Comparison of ENCODE assay signal across 8 cellular contexts in genomic region chr1:183039985-183040447, GRCh38. TPM values are rescaled to one million over a fixed set of nuclear protein-coding genes. Genes with fewer than 3 reads are reported as not detected.
DNase-seq lines count a peak whose midpoint lies in the region; ATAC-seq and TF ChIP-seq lines count a peak whose summit lies in the region.

No MANE protein-coding gene starts in this region.

- no peaks in the 10 kb centered on the region for H3K36me3 Mint-ChIP-seq in activated T-cell treated with anti-CD3 and anti-CD28 coated beads, Interleukin-2, amount 50 U/mL, for 72 hours (ENCODE audit: insufficient read depth in 2 of 2)

- no peak overlapping the region for H3K4me3 ChIP-seq in left lung

- DNase-seq in AML-193 (lab: John Stamatoyannopoulos, UW) (peak; percentile 57 to 61), KBM-7 (peak; percentile 79), amniotic epithelial cell (ENCODE audit: low read depth) (peak; percentile 91), left lung (no peak), erythroblast (lab: John Stamatoyannopoulos, UW) (no peak), DMS114 treated with DMSO at 0.1 percent for 48 hours (lab: John Stamatoyannopoulos, UW; ENCODE audit: unreplicated experiment) (no peak)
- no peak for DNase-seq in activated T-cell treated with anti-CD3 and anti-CD28 coated beads, Interleukin-2, amount 50 U/mL, for 72 hours

- H3K27me3 ChIP-seq in left lung, result no peaks in the 10 kb centered on the region

- H3K27ac Mint-ChIP-seq in activated T-cell treated with anti-CD3 and anti-CD28 coated beads, Interleukin-2, amount 50 U/mL, for 72 hours, result no peak overlapping the region

- H3K4me1 Mint-ChIP-seq in activated T-cell treated with anti-CD3 and anti-CD28 coated beads, Interleukin-2, amount 50 U/mL, for 72 hours (ENCODE audit: low read depth), result no peaks in the 10 kb centered on the region

- no peak for TF ChIP-seq POLR2A in erythroblast (IDR thresholded peaks at IDR 0.05; ENCODE audit: low read length)

- peaks cover 5 to 36% of the 10 kb centered on the region in 2 donors for H3K4me1 ChIP-seq in left lung

- in situ Hi-C loops in KBM-7 (cut with MboI; ENCODE audit: low pct_unique_long_range_greater_than_20kb, low sequenced_read_pairs), result no loop called here

- H3K27me3 Mint-ChIP-seq in activated T-cell treated with anti-CD3 and anti-CD28 coated beads, Interleukin-2, amount 50 U/mL, for 72 hours (ENCODE audit: low read depth), result peaks cover 80% of the 10 kb centered on the region

- no peaks in the 10 kb centered on the region for H3K9me3 Mint-ChIP-seq in activated T-cell treated with anti-CD3 and anti-CD28 coated beads, Interleukin-2, amount 50 U/mL, for 72 hours

- no peak overlapping the region for H3K4me3 Mint-ChIP-seq in activated T-cell treated with anti-CD3 and anti-CD28 coated beads, Interleukin-2, amount 50 U/mL, for 72 hours

- TF ChIP-seq CTCF in left lung (IDR thresholded peaks at IDR 0.05), result no peak

- peak; percentile 59 for ATAC-seq in left lung
- ATAC-seq in activated T-cell treated with anti-CD3 and anti-CD28 coated beads, Interleukin-2, amount 50 U/mL, for 72 hours (replicated peaks in 1 of 2), result no peak
- ATAC-seq in GM18909 (IDR thresholded peaks at IDR 0.05; ENCODE audit: poor library complexity, unreplicated experiment), result no peak

- no peaks in the 10 kb centered on the region for H3K36me3 ChIP-seq in left lung

- no peaks in the 10 kb centered on the region for H3K9me3 ChIP-seq in left lung

- peak overlapping the region in 1 of 2 donors; percentile 48 for H3K27ac ChIP-seq in left lung

- intact Hi-C loops in left lung (cut with DNase I), result no loop called here

RNA-seq across cellular contexts. Expression of gene LAMC1, which starts 16.8 kb away (rescaled TPM):
- 100 to 1,000 TPM; 144 to 213 TPM for total RNA-seq in left lung
- under 1 TPM; 0.24 to 0.51 TPM for total RNA-seq in activated T-cell treated with anti-CD3 and anti-CD28 coated beads, Interleukin-2, amount 50 U/mL, for 72 hours

Comparison
In these comparisons a context has a peak if more than half of its experiments do, and no peak if none do; other contexts are left out.
1. DNase-seq: peak in AML-193 (2 of 2), KBM-7 (single experiment) and amniotic epithelial cell (single experiment); none in left lung (0 of 2), activated T-cell treated with anti-CD3 and anti-CD28 coated beads, Interleukin-2, amount 50 U/mL, for 72 hours (0 of 2), erythroblast (0 of 2) and DMS114 treated with DMSO at 0.1 percent for 48 hours (single experiment).
2. RNA of gene LAMC1, which starts 16.8 kb away (total RNA-seq): 144 to 213 TPM in left lung; 0.24 to 0.51 TPM in activated T-cell treated with anti-CD3 and anti-CD28 coated beads, Interleukin-2, amount 50 U/mL, for 72 hours; every median in the first group is over 10 times any median in the second.